In genomic region chr1:28518000-28518744, GRCh38 we compare ENCODE assay signal across 8 cellular contexts. TPM values are rescaled to one million over a fixed set of nuclear protein-coding genes. Genes with fewer than 3 reads are reported as not detected.
DNase-seq lines count a peak whose midpoint lies in the region; ATAC-seq and TF ChIP-seq lines count a peak whose summit lies in the region.

No MANE protein-coding gene starts in this region.

- POLR2A ChIA-PET in OCI-LY7 (lab: Charles Lee) = interaction anchor here (0.5 to 0.9 kb wide), 2 partner anchors 27 to 123 kb away, joined by 5 read pairs; no protein-coding TSS in a partner anchor

- CTCF ChIA-PET in OCI-LY7 (lab: Charles Lee; ENCODE audit: unreplicated experiment) = no interaction called here

- peaks cover 51% of the 10 kb centered on the region for H3K4me1 ChIP-seq in OCI-LY7 (ENCODE audit: insufficient read depth, low read length, poor library complexity, severe bottlenecking)

- peaks cover 47% of the 10 kb centered on the region for H3K79me2 ChIP-seq in OCI-LY7 (ENCODE audit: insufficient read depth, low read depth, low read length)

- no TSS peak for BruUV-seq in OCI-LY7 (replicated peaks; lab: Mats Ljungman, UMichigan)

- H3K27ac ChIP-seq in OCI-LY7 (ENCODE audit: low read depth, low read length, poor library complexity, severe bottlenecking) = peak overlapping the region; percentile 75

- no peaks in the 10 kb centered on the region for H3K9me3 ChIP-seq in OCI-LY7 (ENCODE audit: low read length)

- H3K4me3 ChIP-seq in OCI-LY7 (ENCODE audit: low read depth, low read length, poor library complexity, severe bottlenecking) = peak overlapping the region; percentile 78

- peaks cover 45% of the 10 kb centered on the region for H3K36me3 ChIP-seq in OCI-LY7 (ENCODE audit: insufficient read depth, low read length)

- intact Hi-C loops in OCI-LY7 (cut with micrococcal nuclease; ENCODE audit: unreplicated experiment) = loop anchor here (1.0 to 2.0 kb wide), 5 partner anchors 34 to 359 kb away; partner anchors contain the start of gene TAF12

- H2AFZ ChIP-seq in OCI-LY7 (ENCODE audit: low read length) = peak overlapping the region; percentile 17; the same call in 1 of the 2 replicates

- ATAC-seq in GM21423 (IDR thresholded peaks at IDR 0.05; ENCODE audit: unreplicated experiment) (peak; percentile 81), esophagus mucosa (peak; percentile 78)

- peak; percentile 93 for TF ChIP-seq CTCF in OCI-LY7 (conservative IDR thresholded peaks at IDR 0.05; ENCODE audit: low read length)

- no peaks in the 10 kb centered on the region for H4K20me1 ChIP-seq in OCI-LY7 (ENCODE audit: insufficient read depth, low read length)

- peak; percentile 92 for DNase-seq in DMS153 (lab: John Stamatoyannopoulos, UW)
- peak; percentile 89 for DNase-seq in HuH-7.5 (ENCODE audit: low spot score)
- DNase-seq in OCI-LY7 (ENCODE audit: low spot score) = peak; percentile 94
- DNase-seq in activated T-cell treated with anti-CD3 and anti-CD28 coated beads, Interleukin-2, amount 50 U/mL, for 1 hour = peak; percentile 92
- DNase-seq in myocyte (ENCODE audit: low read depth) = peak; percentile 90
- DNase-seq in stimulated activated CD8-positive, alpha-beta memory T cell treated with anti-CD3 and anti-CD28 coated beads, Interleukin-7, amount 100 ng/mL, for 48 hours (ENCODE audit: extremely low read depth in 1 of 2, low read depth in 1 of 2) = peak; percentile 82 to 85

- H3K9me2 ChIP-seq in OCI-LY7 (ENCODE audit: insufficient read depth, low read length) = no peaks in the 10 kb centered on the region

- H3K4me2 ChIP-seq in OCI-LY7 (ENCODE audit: low read length) = peak overlapping the region; percentile 82

RNA-seq across cellular contexts. Expression of gene RCC1, which starts 12.3 kb away (rescaled TPM):
- total RNA-seq in OCI-LY7 (2014; rRNA removed; shearing (Covaris generic)) = 87.6 and 101 TPM in 2 replicates
- total RNA-seq in OCI-LY7 (2022) (95.3 and 108 TPM in 2 replicates), esophagus mucosa (33.3 TPM), myocyte (20.9 and 24.1 TPM in 2 replicates)
- polyA plus RNA-seq in myocyte (2012) = 18.3 TPM

RNA-seq across cellular contexts. Expression of gene TRNAU1AP, which starts 34.7 kb away (rescaled TPM):
- total RNA-seq in OCI-LY7 (2014; rRNA removed; shearing (Covaris generic)) = 30.6 and 39.6 TPM in 2 replicates
- total RNA-seq in OCI-LY7 (2022) (41.8 and 47.7 TPM in 2 replicates), esophagus mucosa (24.3 TPM), myocyte (16.8 and 23.0 TPM in 2 replicates)
- 23.3 TPM for polyA plus RNA-seq in myocyte (2012)

Comparison
In these comparisons a context has a peak if more than half of its experiments do, and no peak if none do; other contexts are left out.
1. Peak in every context shown above with its lines: DNase-seq, ATAC-seq, H3K4me3 ChIP-seq and H3K27ac ChIP-seq.